In the genomic region with DNA sequence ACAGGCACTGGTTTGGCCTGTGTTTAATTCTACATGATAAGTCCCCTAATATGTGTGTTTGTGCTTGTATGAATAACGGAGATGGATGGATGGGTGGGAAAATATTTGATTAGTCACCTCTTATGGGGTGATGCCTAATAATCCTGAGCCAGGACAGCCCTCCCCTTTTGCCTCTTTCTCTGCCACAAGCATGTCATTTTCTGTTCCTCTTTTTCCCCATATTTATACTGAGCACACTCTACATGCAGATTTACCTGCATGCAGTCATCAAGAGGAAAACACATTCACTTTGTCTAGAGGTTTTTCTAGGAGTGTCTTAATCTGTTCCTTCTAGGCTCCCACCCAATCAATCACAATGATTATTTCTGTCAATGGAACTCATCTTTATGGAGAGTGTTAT, we compare ENCODE assay signal across 1 cellular context.
TF ChIP-seq lines count a peak whose summit lies in the region.

No MANE protein-coding gene starts in this region.

TF ChIP-seq in SK-N-SH, 30 proteins besides CTCF, POLR2A, EP300 and RAD21 (continued from another document):
- no peak for TF ChIP-seq NFIC (IDR thresholded peaks at IDR 0.05; ENCODE audit: borderline replicate concordance)
- no peak for TF ChIP-seq FOSL2 (IDR thresholded peaks at IDR 0.05; ENCODE audit: borderline replicate concordance, low read depth)
- no peak for TF ChIP-seq MEF2A (IDR thresholded peaks at IDR 0.05; ENCODE audit: borderline replicate concordance, low read depth)
